In genomic region chr2:241561811-241562210, GRCh38 we compare ENCODE assay signal across 9 cellular contexts. TPM values are rescaled to one million over a fixed set of nuclear protein-coding genes. Genes with fewer than 3 reads are reported as not detected.
DNase-seq lines count a peak whose midpoint lies in the region; ATAC-seq and TF ChIP-seq lines count a peak whose summit lies in the region.
"Had no signal": no experiment of that assay in that cellular context is flagged by ENCODE, and none has a peak within 500 bp of the region (broad histone marks: within the 10 kb centered on the region; RNA-seq: fewer than 3 reads in every experiment).

No MANE protein-coding gene starts in this region.

- CTCF ChIA-PET in HCT116 (lab: Charles Lee) = no interaction called here

- H3K9ac ChIP-seq in HCT116 (ENCODE audit: low read length) (0 out of 2 replicates have a peak overlapping the region, but pooled peaks have one; percentile 11), skeletal muscle satellite cell (ENCODE audit: low read depth, low read length) (no peak overlapping the region)

- TF ChIP-seq RAD21 in HCT116 (IDR thresholded peaks at IDR 0.05; ENCODE audit: low read depth) = no peak

- peaks cover 4 to 13% of the 10 kb centered on the region in 2 experiments; a peak in 3 of 4 replicates for H3K36me3 ChIP-seq in HCT116 (ENCODE audit: control insufficient read depth in 1 of 2, insufficient read depth in 2 of 2, low read length in 2 of 2)
- no peaks in the 10 kb centered on the region for H3K36me3 ChIP-seq in body of pancreas (replicated peaks in 1 of 2; ENCODE audit: insufficient read depth in 1 of 2, low read depth in 2 of 2)
- peaks cover 13% of the 10 kb centered on the region for H3K36me3 ChIP-seq in skeletal muscle satellite cell (ENCODE audit: insufficient read depth, low read length)

- peaks cover 40% of the 10 kb centered on the region for H3K79me2 ChIP-seq in HCT116 (ENCODE audit: insufficient read depth, low read length)

- H3K4me2 ChIP-seq in HCT116 (ENCODE audit: low read length) (peak overlapping the region; percentile 73), skeletal muscle satellite cell (ENCODE audit: low read length) (peak overlapping the region; percentile 84)

- no peak overlapping the region for H2AFZ ChIP-seq in HCT116 (ENCODE audit: low read depth, low read length, poor library complexity, severe bottlenecking)

- POLR2A ChIA-PET in HCT116 (lab: Charles Lee) = no interaction called here

- H3K4me3 ChIP-seq in HCT116 (replicated peaks in 1 of 2; ENCODE audit: low read depth in 1 of 2, low read length in 2 of 2) (no peak overlapping the region), body of pancreas (no peak overlapping the region), skeletal muscle satellite cell (ENCODE audit: low read length) (peak overlapping the region; percentile 50)

- no peak for TF ChIP-seq CTCF in HCT116 (IDR thresholded peaks at IDR 0.05 in 2 of 3, conservative IDR thresholded peaks at IDR 0.05 in 1 of 3; ENCODE audit: borderline replicate concordance in 1 of 3, insufficient read depth in 1 of 3, low read depth in 2 of 3, low read length in 2 of 3)
- no peak for TF ChIP-seq CTCF in body of pancreas (IDR thresholded peaks at IDR 0.05)

- H3K9me3 ChIP-seq in HCT116 (ENCODE audit: control insufficient read depth in 1 of 2, insufficient read depth in 1 of 2, low read depth in 1 of 2, low read length in 2 of 2) (no peaks in the 10 kb centered on the region), body of pancreas (no peaks in the 10 kb centered on the region), skeletal muscle satellite cell (replicated peaks; ENCODE audit: low read length) (no peaks in the 10 kb centered on the region)

- H4K20me1 ChIP-seq in HCT116 (ENCODE audit: insufficient read depth) = no peaks in the 10 kb centered on the region

- H3K27me3 ChIP-seq in HCT116 (ENCODE audit: insufficient read depth, low read length) (no peaks in the 10 kb centered on the region), body of pancreas (no peaks in the 10 kb centered on the region), skeletal muscle satellite cell (ENCODE audit: control insufficient read depth, insufficient read depth, low read length) (no peaks in the 10 kb centered on the region)

- H3K27ac ChIP-seq in HCT116 (ENCODE audit: low read depth, low read length) (peak overlapping the region; percentile 95), body of pancreas (no peak overlapping the region)

- H3K9me2 ChIP-seq in HCT116 (ENCODE audit: insufficient read depth) = no peaks in the 10 kb centered on the region

- H3K4me1 ChIP-seq in HCT116 (ENCODE audit: control insufficient read depth in 1 of 2, insufficient read depth in 2 of 2, low read length in 2 of 2) = peaks cover 23 to 50% of the 10 kb centered on the region in 2 experiments; a peak in 3 of 4 replicates
- H3K4me1 ChIP-seq in body of pancreas = peaks cover 32% of the 10 kb centered on the region
- peaks cover 42% of the 10 kb centered on the region for H3K4me1 ChIP-seq in skeletal muscle satellite cell (ENCODE audit: control insufficient read depth, insufficient read depth, low read length)

- TF ChIP-seq POLR2A in HCT116 (IDR thresholded peaks at IDR 0.05; ENCODE audit: borderline replicate concordance, extremely low read depth, insufficient read depth, insufficient read length) (no peak), body of pancreas (IDR thresholded peaks at IDR 0.05) (no peak)

- ATAC-seq in HCT116 = peak; percentile 41
- peak; percentile 18 for ATAC-seq in body of pancreas
- ATAC-seq in HG03460 (IDR thresholded peaks at IDR 0.05; ENCODE audit: unreplicated experiment) = no peak

- intact Hi-C loops in HCT116 (cut with micrococcal nuclease) = no loop called here
- intact Hi-C loops in body of pancreas (cut with DNase I) = no loop called here

- RAD21 ChIA-PET in HCT116 (lab: Charles Lee; ENCODE audit: low non-redundant PET in 1 of 2, low total read pairs in 2 of 2, uncharacterized antibody in 2 of 2, unreplicated experiment in 2 of 2) = no interaction called here

- no TSS peak for BruUV-seq in HCT116 (replicated peaks; lab: Mats Ljungman, UMichigan)

- 38 to 41% methylated on average over 13 to 18 of the region's 18 CpGs for WGBS in body of pancreas, 2 donors

- no peak for DNase-seq in HCT116 (ENCODE audit: low read depth, low spot score)
- peak; percentile 32 to 75 (median 54) for DNase-seq in body of pancreas
- peak; percentile 50 to 66 for DNase-seq in hippocampal formation (lab: John Stamatoyannopoulos, UW)
- no peak for DNase-seq in UCSD-AML1 (lab: John Stamatoyannopoulos, UW; ENCODE audit: unreplicated experiment)
- no peak for DNase-seq in SW 1271 (lab: John Stamatoyannopoulos, UW)
- no peak for DNase-seq in stimulated activated CD8-positive, alpha-beta memory T cell treated with anti-CD3 and anti-CD28 coated beads, Interleukin-4, amount 100 ng/mL, for 48 hours
- DNase-seq: T-helper 2 cell had no signal

TF ChIP-seq in HCT116, 20 proteins besides CTCF, POLR2A, EP300 and RAD21:
- TF ChIP-seq FOSL1 (IDR thresholded peaks at IDR 0.05; ENCODE audit: low read depth) = no peak

RNA-seq across cellular contexts. Expression of gene BOK, which starts 3.3 kb away (rescaled TPM):
- total RNA-seq in HCT116 (2021; ENCODE audit: unreplicated experiment) (41.5 TPM), body of pancreas (10 to 100 TPM; 33.2 to 62.3 TPM)
- 22.5 and 24.3 TPM in 2 replicates for polyA plus RNA-seq in HCT116 (2012)
- 12.7 and 15.9 TPM in 2 replicates for total RNA-seq in skeletal muscle satellite cell (2012; rRNA removed)

RNA-seq across cellular contexts. Expression of gene STK25, which starts 53.4 kb away (rescaled TPM):
- total RNA-seq in HCT116 (2021; ENCODE audit: unreplicated experiment) = 160 TPM
- 157 and 164 TPM in 2 replicates for polyA plus RNA-seq in HCT116 (2012)
- total RNA-seq in body of pancreas = 100 to 1,000 TPM; 129 to 144 TPM
- 211 and 235 TPM in 2 replicates for total RNA-seq in skeletal muscle satellite cell (2012; rRNA removed)

Comparison
In these comparisons a context has a peak if more than half of its experiments do, and no peak if none do; other contexts are left out.
1. DNase-seq: peak in body of pancreas (4 of 4) and hippocampal formation (2 of 2); none in HCT116 (single experiment), UCSD-AML1 (single experiment), SW 1271 (0 of 2) and stimulated activated CD8-positive, alpha-beta memory T cell treated with anti-CD3 and anti-CD28 coated beads, Interleukin-4, amount 100 ng/mL, for 48 hours (single experiment).